In the genomic region with DNA sequence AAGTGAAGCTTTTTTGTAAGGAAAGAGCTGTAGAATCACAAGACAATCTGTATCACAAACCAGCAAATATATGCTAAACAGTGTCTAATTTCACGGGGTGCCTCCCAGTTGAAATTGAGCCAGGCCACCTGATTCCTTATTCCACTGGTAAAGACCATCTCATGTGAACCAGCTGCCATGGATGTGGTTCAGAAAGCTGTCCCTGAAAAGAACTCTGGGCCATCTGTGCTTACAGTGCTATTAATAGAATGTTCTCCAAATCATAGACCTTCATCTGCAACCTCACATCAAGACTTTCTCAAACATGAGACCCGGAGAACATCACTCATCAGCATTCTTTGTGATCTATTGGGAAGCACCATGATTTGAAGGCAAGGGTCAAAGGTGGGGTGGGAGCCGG, we compare ENCODE assay signal across 21 cellular contexts.
"Had no signal": no experiment of that assay in that cellular context is flagged by ENCODE, and none has a peak within 500 bp of the region (broad histone marks: within the 10 kb centered on the region; RNA-seq: fewer than 3 reads in every experiment).

No MANE protein-coding gene starts in this region.

- H3K36me3 ChIP-seq: esophagus muscularis mucosa, gastroesophageal sphincter, suprapubic skin, thyroid gland, uterus had no signal

- DNase-seq: effector memory CD8-positive, alpha-beta T cell; immature natural killer cell; kidney; left cardiac atrium; left ventricle myocardium superior; mesenchymal stem cell; midbrain; naive B cell; small intestine; stimulated activated CD4-positive, alpha-beta T cell treated with anti-CD3 and anti-CD28 coated beads, Interleukin-2, amount 100 ng/mL, for 48 hours; stimulated activated CD8-positive, alpha-beta memory T cell treated with anti-CD3 and anti-CD28 coated beads, Interleukin-4, amount 100 ng/mL, for 48 hours; stimulated activated naive CD8-positive, alpha-beta T cell treated with anti-CD3 and anti-CD28 coated beads, Interleukin-15, Interleukin-2, amounts not matched to agents 100 U/mL and 50 U/mL, for 24 hours; thyroid gland; uterus had no signal

- H3K27me3 ChIP-seq: thyroid gland, uterus had no signal

- H3K4me1 ChIP-seq: esophagus muscularis mucosa, gastroesophageal sphincter, thyroid gland, uterus had no signal

- ATAC-seq: effector memory CD8-positive, alpha-beta T cell; gastroesophageal sphincter; left cardiac atrium; left ventricle myocardium superior; sciatic nerve; stimulated activated effector memory CD8-positive, alpha-beta T cell treated with anti-CD3 and anti-CD28 coated beads, Interleukin-12 subunit alpha, Interleukin-12 subunit beta, amount 100 ng/mL, for 72 hours; stimulated activated naive CD8-positive, alpha-beta T cell treated with anti-CD3 and anti-CD28 coated beads, Interleukin-15, Interleukin-2, amounts not matched to agents 100 U/mL and 50 U/mL, for 24 hours had no signal

- H3K4me3 ChIP-seq: esophagus muscularis mucosa, gastroesophageal sphincter, lung, suprapubic skin, thyroid gland, uterus had no signal

- H3K27ac ChIP-seq: epithelial cell of prostate, esophagus muscularis mucosa, gastroesophageal sphincter, suprapubic skin, thyroid gland, uterus had no signal

- H3K9me3 ChIP-seq: esophagus muscularis mucosa, gastroesophageal sphincter, suprapubic skin, thyroid gland, uterus had no signal
